9 cellular contexts compared by ENCODE assay signal in the genomic region with DNA sequence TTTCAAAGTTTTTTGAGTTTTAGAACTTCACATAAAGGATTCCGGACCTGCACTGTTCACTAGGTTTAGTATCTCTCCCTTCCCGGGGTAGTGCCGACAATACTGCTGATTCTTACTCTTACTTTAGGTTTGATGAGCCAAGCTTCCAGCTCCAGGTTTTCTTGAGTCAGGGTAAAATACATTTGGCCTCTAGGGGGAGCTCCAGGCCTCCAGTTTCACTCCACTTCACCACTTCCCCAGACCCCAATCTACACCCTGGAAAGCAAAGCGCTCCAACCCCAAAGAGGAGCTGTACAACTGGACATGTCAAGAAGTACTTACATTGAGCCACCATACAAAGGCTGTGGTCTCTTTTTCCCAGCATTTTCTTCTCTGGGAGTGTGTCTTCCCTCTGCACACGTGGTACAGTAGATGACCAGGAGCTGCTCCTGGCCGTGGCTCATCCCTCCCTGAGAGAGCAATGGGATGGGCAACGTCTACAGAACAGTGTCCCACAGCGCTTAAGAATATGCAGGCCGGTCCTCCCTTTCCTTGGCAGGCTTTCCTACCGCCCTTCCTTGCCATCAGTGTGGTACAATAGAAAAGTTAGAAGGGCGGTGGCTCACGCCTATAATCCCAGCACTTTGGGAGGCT.
DNase-seq lines count a peak whose midpoint lies in the region; ATAC-seq, FAIRE-seq and TF ChIP-seq lines count a peak whose summit lies in the region.
"Had no signal": no experiment of that assay in that cellular context is flagged by ENCODE, and none has a peak within 500 bp of the region (broad histone marks: within the 10 kb centered on the region; RNA-seq: fewer than 3 reads in every experiment).

No MANE protein-coding gene starts in this region.

- H2AFZ ChIP-seq in PC-9 (no peak overlapping the region), osteoblast (ENCODE audit: low read length) (peak overlapping the region; percentile 76)

- H3K27me3 ChIP-seq in GM06990 (replicated peaks; ENCODE audit: control insufficient read depth, insufficient read depth, low read length) (no peaks in the 10 kb centered on the region), PC-9 (ENCODE audit: insufficient read depth, low read depth) (no peaks in the 10 kb centered on the region), osteoblast (ENCODE audit: insufficient read depth, low read length) (no peaks in the 10 kb centered on the region), tibial artery (no peaks in the 10 kb centered on the region)

- CTCF ChIA-PET in PC-9 (lab: Charles Lee) = interaction anchor here (0.5 to 2.6 kb wide), 14 partner anchors 14 to 256 kb away, joined by 3 to 27 read pairs (median 5); a partner anchor contains a TSS

- H3K79me2 ChIP-seq in PC-9 (ENCODE audit: low read depth) (no peaks in the 10 kb centered on the region), osteoblast (ENCODE audit: insufficient read depth, low read length) (no peaks in the 10 kb centered on the region)

- H3K9me3 ChIP-seq in PC-9 (ENCODE audit: insufficient read depth, low read depth) (no peaks in the 10 kb centered on the region), osteoblast (ENCODE audit: low read depth, low read length) (no peaks in the 10 kb centered on the region), tibial artery (no peaks in the 10 kb centered on the region)

- TF ChIP-seq CTCF in GM06990 (IDR thresholded peaks at IDR 0.05; ENCODE audit: insufficient read depth, low read length, poor library complexity, severe bottlenecking) (peak; percentile 73), PC-9 (conservative IDR thresholded peaks at IDR 0.05) (peak; percentile 86), osteoblast (IDR thresholded peaks at IDR 0.05; ENCODE audit: extremely low read depth, low read depth, low read length) (peak; percentile 83), tibial artery (IDR thresholded peaks at IDR 0.05) (peak; percentile 39 to 46)

- intact Hi-C loops in PC-9 (cut with micrococcal nuclease; ENCODE audit: unreplicated experiment) = loop anchor here (1.0 to 2.0 kb wide), 5 partner anchors 39 to 256 kb away; a partner anchor contains a TSS
- intact Hi-C loops in tibial artery (cut with DNase I; ENCODE audit: low total_unique reads) = no loop called here

- ATAC-seq in HG03378 (IDR thresholded peaks at IDR 0.05; ENCODE audit: unreplicated experiment) = no peak

- H3K9me2 ChIP-seq in PC-9 (ENCODE audit: insufficient read depth) = no peaks in the 10 kb centered on the region

- H3K27ac ChIP-seq in PC-9 (no peak overlapping the region), osteoblast (ENCODE audit: low read depth, low read length) (no peak overlapping the region), tibial artery (no peak overlapping the region)

- H3K4me3 ChIP-seq in GM06990 (replicated peaks; ENCODE audit: low read depth, low read length) (no peak overlapping the region), PC-9 (no peak overlapping the region), osteoblast (ENCODE audit: insufficient read depth, low read length) (no peak overlapping the region), tibial artery (no peak overlapping the region)

- no peak overlapping the region for H3K4me2 ChIP-seq in PC-9
- peak overlapping the region; percentile 38 for H3K4me2 ChIP-seq in osteoblast (ENCODE audit: insufficient read depth, low read length)

- no TSS peak for BruUV-seq in PC-9 (replicated peaks; lab: Mats Ljungman, UMichigan)

- H3K36me3 ChIP-seq in GM06990 (ENCODE audit: control insufficient read depth, insufficient read depth, low read length) (no peaks in the 10 kb centered on the region), PC-9 (ENCODE audit: low read depth) (no peaks in the 10 kb centered on the region), osteoblast (ENCODE audit: insufficient read depth, low read length) (no peaks in the 10 kb centered on the region), tibial artery (no peaks in the 10 kb centered on the region)

- peaks cover 16% of the 10 kb centered on the region for H3F3A ChIP-seq in PC-9 (ENCODE audit: insufficient read depth, low read depth)

- DNase-seq in GM06990 (ENCODE audit: extremely low read depth, insufficient read length) (peak; percentile 28), HTR-8/SVneo (ENCODE audit: insufficient read length, low spot score) (peak; percentile 61), PC-9 (peak; percentile 44 to 63), activated T-cell treated with anti-CD3 and anti-CD28 coated beads for 24 hours (ENCODE audit: low read depth) (peak; percentile 51), fibroblast of peridontal ligament (ENCODE audit: extremely low read depth) (peak; percentile 81), osteoblast (ENCODE audit: insufficient read length, low spot score, missing footprints) (no peak), tibial artery (peak; percentile 36 to 66)

- H4K20me1 ChIP-seq in PC-9 (ENCODE audit: insufficient read depth) (no peaks in the 10 kb centered on the region), osteoblast (ENCODE audit: insufficient read depth, low read length) (no peaks in the 10 kb centered on the region)

- H3K4me1 ChIP-seq in PC-9 (replicated peaks; ENCODE audit: insufficient read depth) (peaks cover 58% of the 10 kb centered on the region), osteoblast (ENCODE audit: insufficient read depth, low read length) (peaks cover 26% of the 10 kb centered on the region), tibial artery (peaks cover 0 to 11% (median 0%) of the 10 kb centered on the region in 4 donors)

- peak; percentile 44 for FAIRE-seq in HTR-8/SVneo (lab: Jason Lieb, UNC)
- FAIRE-seq: frontal cortex had no signal

- POLR2A ChIA-PET in PC-9 (lab: Charles Lee; ENCODE audit: unreplicated experiment) = interaction anchor here (0.6 to 0.9 kb wide), 4 partner anchors 40 to 257 kb away, joined by 3 to 6 read pairs (median 3); no protein-coding TSS in a partner anchor
